27 cellular contexts compared by ENCODE assay signal in the genomic region with DNA sequence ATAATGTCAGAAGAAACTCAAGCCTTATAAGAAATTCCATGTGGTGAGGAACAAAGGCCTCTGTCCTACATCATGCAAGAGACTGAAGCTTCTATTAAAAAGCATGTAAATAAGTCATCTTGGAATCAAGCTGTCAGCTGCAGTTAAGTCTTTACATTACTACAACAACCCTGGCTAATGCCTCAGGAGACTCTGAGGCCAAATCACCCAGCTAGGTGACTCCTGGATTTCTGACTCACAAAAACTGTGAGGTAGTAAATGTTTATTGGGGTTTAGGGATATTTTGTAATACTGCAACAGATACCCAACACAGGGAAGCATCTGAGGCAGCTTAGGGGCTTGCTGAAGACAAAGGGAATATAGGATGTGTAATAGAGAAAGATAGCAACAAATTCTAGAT.
"Had no signal": no experiment of that assay in that cellular context is flagged by ENCODE, and none has a peak within 500 bp of the region (broad histone marks: within the 10 kb centered on the region; RNA-seq: fewer than 3 reads in every experiment).

No MANE protein-coding gene starts in this region.

- ATAC-seq: activated CD4-positive, alpha-beta T cell treated with anti-CD3 and anti-CD28 coated beads for 36 hours; activated naive CD8-positive, alpha-beta T cell treated with anti-CD3 and anti-CD28 coated beads, Interleukin-2, amount 50 U/mL, for 24 hours; effector memory CD8-positive, alpha-beta T cell; gastroesophageal sphincter; heart right ventricle had no signal

- H3K9me3 ChIP-seq: adrenal gland, ascending aorta, esophagus muscularis mucosa, gastroesophageal sphincter, heart right ventricle had no signal

- H3K4me3 Mint-ChIP-seq: activated CD4-positive, alpha-beta memory T cell treated with anti-CD3 and anti-CD28 coated beads for 36 hours; activated CD4-positive, alpha-beta T cell treated with anti-CD3 and anti-CD28 coated beads for 36 hours; activated CD4-positive, alpha-beta T cell treated with anti-CD3 and anti-CD28 coated beads, Interleukin-2, amount 10 ng/mL, durations not matched to agents 24 days and 14 days; activated naive CD4-positive, alpha-beta T cell treated with anti-CD3 and anti-CD28 coated beads for 36 hours; activated naive CD4-positive, alpha-beta T cell treated with anti-CD3 and anti-CD28 coated beads, Interleukin-2, amount 50 U/mL, for 24 hours; activated naive CD8-positive, alpha-beta T cell treated with anti-CD3 and anti-CD28 coated beads for 36 hours; activated naive CD8-positive, alpha-beta T cell treated with anti-CD3 and anti-CD28 coated beads, Interleukin-2, amount 50 U/mL, for 24 hours; activated T-helper 1 cell treated with anti-CD3 and anti-CD28 coated beads, Interleukin-12 subunit alpha, Interleukin-12 subunit beta, Interleukin-2, Interleukin-4 antibody, amounts not matched to agents 30 ng/mL and 10 ng/mL and 1 ng/mL, durations not matched to agents 14 hours and 24 hours and 36 hours; brain; effector memory CD8-positive, alpha-beta T cell had no signal

- DNase-seq: activated CD4-positive, alpha-beta memory T cell treated with anti-CD3 and anti-CD28 coated beads for 36 hours; activated CD4-positive, alpha-beta T cell treated with anti-CD3 and anti-CD28 coated beads for 36 hours; activated CD4-positive, alpha-beta T cell treated with anti-CD3 and anti-CD28 coated beads, Interleukin-2, amount 10 ng/mL, durations not matched to agents 24 days and 14 days; activated CD4-positive, CD25-positive, alpha-beta regulatory T cell; activated CD4-positive, CD25-positive, alpha-beta regulatory T cell treated with anti-CD3 and anti-CD28 coated beads, Interleukin-2, amount 50 U/mL, for 72 hours; activated effector memory CD4-positive, alpha-beta T cell treated with anti-CD3 and anti-CD28 coated beads, Interleukin-2, amount 50 U/mL, for 16 hours; activated naive CD4-positive, alpha-beta T cell treated with anti-CD3 and anti-CD28 coated beads for 36 hours; activated naive CD8-positive, alpha-beta T cell treated with anti-CD3 and anti-CD28 coated beads for 36 hours; activated naive CD8-positive, alpha-beta T cell treated with anti-CD3 and anti-CD28 coated beads, Interleukin-2, amount 50 U/mL, for 24 hours; activated T-cell treated with anti-CD3 and anti-CD28 coated beads, Interleukin-2, amount 50 U/mL, for 48 hours; adrenal gland; caudate nucleus; cortex of kidney; dermis blood vessel endothelial cell; effector CD4-positive, alpha-beta T cell; effector memory CD8-positive, alpha-beta T cell; foreskin melanocyte; heart right ventricle; T-helper 2 cell had no signal

- H3K27me3 Mint-ChIP-seq: activated CD4-positive, alpha-beta memory T cell treated with anti-CD3 and anti-CD28 coated beads for 36 hours; activated CD4-positive, alpha-beta T cell treated with anti-CD3 and anti-CD28 coated beads for 36 hours; activated CD4-positive, alpha-beta T cell treated with anti-CD3 and anti-CD28 coated beads, Interleukin-2, amount 10 ng/mL, durations not matched to agents 24 days and 14 days; activated naive CD4-positive, alpha-beta T cell treated with anti-CD3 and anti-CD28 coated beads, Interleukin-2, amount 50 U/mL, for 24 hours; activated naive CD8-positive, alpha-beta T cell treated with anti-CD3 and anti-CD28 coated beads for 36 hours; activated naive CD8-positive, alpha-beta T cell treated with anti-CD3 and anti-CD28 coated beads, Interleukin-2, amount 50 U/mL, for 24 hours; effector memory CD8-positive, alpha-beta T cell had no signal

- H3K36me3 ChIP-seq: adrenal gland, ascending aorta, esophagus muscularis mucosa, gastroesophageal sphincter, heart right ventricle had no signal

- H3K4me1 ChIP-seq: adrenal gland, ascending aorta, heart right ventricle had no signal

- H3K4me1 Mint-ChIP-seq: activated CD4-positive, alpha-beta T cell treated with anti-CD3 and anti-CD28 coated beads for 36 hours; activated CD4-positive, alpha-beta T cell treated with anti-CD3 and anti-CD28 coated beads, Interleukin-2, amount 10 ng/mL, durations not matched to agents 24 days and 14 days; activated naive CD4-positive, alpha-beta T cell treated with anti-CD3 and anti-CD28 coated beads, Interleukin-2, amount 50 U/mL, for 24 hours; activated naive CD8-positive, alpha-beta T cell treated with anti-CD3 and anti-CD28 coated beads for 36 hours; activated naive CD8-positive, alpha-beta T cell treated with anti-CD3 and anti-CD28 coated beads, Interleukin-2, amount 50 U/mL, for 24 hours had no signal

- H3K9me3 Mint-ChIP-seq: activated CD4-positive, alpha-beta T cell treated with anti-CD3 and anti-CD28 coated beads, Interleukin-2, amount 10 ng/mL, durations not matched to agents 24 days and 14 days; activated naive CD4-positive, alpha-beta T cell treated with anti-CD3 and anti-CD28 coated beads for 36 hours; activated naive CD8-positive, alpha-beta T cell treated with anti-CD3 and anti-CD28 coated beads for 36 hours; activated T-helper 1 cell treated with anti-CD3 and anti-CD28 coated beads, Interleukin-12 subunit alpha, Interleukin-12 subunit beta, Interleukin-2, Interleukin-4 antibody, amounts not matched to agents 30 ng/mL and 10 ng/mL and 1 ng/mL, durations not matched to agents 14 hours and 24 hours and 36 hours; activated T-helper 2 cell treated with anti-CD3 and anti-CD28 coated beads, Interferon-gamma antibody, Interleukin-2, Interleukin-4, amounts not matched to agents 10 μg/mL and 5 μg/mL and 100 μg/mL, durations not matched to agents 14 hours and 24 hours and 36 hours; brain had no signal

- H3K27ac ChIP-seq: adrenal gland, ascending aorta, esophagus muscularis mucosa, gastroesophageal sphincter, heart right ventricle, hepatocyte had no signal

- H3K36me3 Mint-ChIP-seq: activated CD4-positive, alpha-beta memory T cell treated with anti-CD3 and anti-CD28 coated beads for 36 hours; activated naive CD4-positive, alpha-beta T cell treated with anti-CD3 and anti-CD28 coated beads, Interleukin-2, amount 50 U/mL, for 24 hours; activated naive CD8-positive, alpha-beta T cell treated with anti-CD3 and anti-CD28 coated beads for 36 hours; brain had no signal

- H3K4me3 ChIP-seq: adrenal gland, ascending aorta, esophagus muscularis mucosa, gastroesophageal sphincter, heart right ventricle, hepatocyte had no signal

- H3K27me3 ChIP-seq: adrenal gland, ascending aorta, esophagus muscularis mucosa, gastroesophageal sphincter, heart right ventricle, hepatocyte had no signal

- H3K27ac Mint-ChIP-seq: activated CD4-positive, alpha-beta memory T cell treated with anti-CD3 and anti-CD28 coated beads for 36 hours; activated CD4-positive, alpha-beta T cell treated with anti-CD3 and anti-CD28 coated beads for 36 hours; activated CD4-positive, alpha-beta T cell treated with anti-CD3 and anti-CD28 coated beads, Interleukin-2, amount 10 ng/mL, durations not matched to agents 24 days and 14 days; activated naive CD4-positive, alpha-beta T cell treated with anti-CD3 and anti-CD28 coated beads for 36 hours; activated naive CD4-positive, alpha-beta T cell treated with anti-CD3 and anti-CD28 coated beads, Interleukin-2, amount 50 U/mL, for 24 hours; activated naive CD8-positive, alpha-beta T cell treated with anti-CD3 and anti-CD28 coated beads for 36 hours; activated naive CD8-positive, alpha-beta T cell treated with anti-CD3 and anti-CD28 coated beads, Interleukin-2, amount 50 U/mL, for 24 hours; activated T-helper 1 cell treated with anti-CD3 and anti-CD28 coated beads, Interleukin-12 subunit alpha, Interleukin-12 subunit beta, Interleukin-2, Interleukin-4 antibody, amounts not matched to agents 30 ng/mL and 10 ng/mL and 1 ng/mL, durations not matched to agents 14 hours and 24 hours and 36 hours; activated T-helper 2 cell treated with anti-CD3 and anti-CD28 coated beads, Interferon-gamma antibody, Interleukin-2, Interleukin-4, amounts not matched to agents 10 μg/mL and 5 μg/mL and 100 μg/mL, durations not matched to agents 14 hours and 24 hours and 36 hours; brain; effector memory CD8-positive, alpha-beta T cell had no signal
